In the genomic region with DNA sequence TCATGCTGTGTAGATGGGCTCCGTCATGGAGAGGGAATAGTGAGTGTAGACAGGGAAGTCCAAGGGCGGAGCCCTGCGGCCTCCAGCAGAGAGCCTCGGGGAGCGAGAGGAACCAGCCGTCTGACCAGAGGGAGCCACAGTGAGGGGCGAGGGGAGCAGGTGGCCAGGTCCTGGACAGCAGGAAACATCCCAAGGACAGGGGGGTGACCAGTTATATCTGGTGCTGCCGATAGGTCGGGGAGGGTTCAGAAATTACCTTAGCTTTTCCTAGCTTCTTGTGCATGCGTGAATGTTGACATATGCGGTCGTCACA, we compare ENCODE assay signal across 23 cellular contexts. TPM values are rescaled to one million over a fixed set of nuclear protein-coding genes. Genes with fewer than 3 reads are reported as not detected.
DNase-seq lines count a peak whose midpoint lies in the region; ATAC-seq and TF ChIP-seq lines count a peak whose summit lies in the region.
"Had no signal": no experiment of that assay in that cellular context is flagged by ENCODE, and none has a peak within 500 bp of the region (broad histone marks: within the 10 kb centered on the region; RNA-seq: fewer than 3 reads in every experiment).

No MANE protein-coding gene starts in this region.

- no peak overlapping the region for H3K4me3 ChIP-seq in HEK293 (ENCODE audit: low read depth, low read length)
- no peak overlapping the region for H3K4me3 ChIP-seq in Peyer's patch
- no peak overlapping the region for H3K4me3 ChIP-seq in breast epithelium
- H3K4me3 ChIP-seq: A549, cardiac muscle cell, lower lobe of right lung, sigmoid colon, SK-N-MC, thoracic aorta had no signal

- TF ChIP-seq CTCF in HEK293 (tag by site-specific recombination; IDR thresholded peaks at IDR 0.05) (no peak), Peyer's patch (IDR thresholded peaks at IDR 0.05) (no peak), breast epithelium (IDR thresholded peaks at IDR 0.05) (no peak)

- H3K27ac Mint-ChIP-seq in activated CD4-positive, alpha-beta T cell treated with anti-CD3 and anti-CD28 coated beads, Interleukin-2, amount 10 ng/mL, durations not matched to agents 24 days and 14 days: peak overlapping the region; percentile 89
- peak overlapping the region; percentile 69 for H3K27ac Mint-ChIP-seq in activated naive CD8-positive, alpha-beta T cell treated with anti-CD3 and anti-CD28 coated beads for 36 hours
- peak overlapping the region in 6 of 10 donors; percentile 52 to 93 (median 62) for H3K27ac Mint-ChIP-seq in naive thymus-derived CD8-positive, alpha-beta T cell

- no peaks in the 10 kb centered on the region for H3K9me3 Mint-ChIP-seq in activated CD4-positive, alpha-beta T cell treated with anti-CD3 and anti-CD28 coated beads, Interleukin-2, amount 10 ng/mL, durations not matched to agents 24 days and 14 days
- H3K9me3 Mint-ChIP-seq in activated naive CD8-positive, alpha-beta T cell treated with anti-CD3 and anti-CD28 coated beads for 36 hours: no peaks in the 10 kb centered on the region
- H3K9me3 Mint-ChIP-seq in naive thymus-derived CD8-positive, alpha-beta T cell: no peaks in the 10 kb centered on the region

- TF ChIP-seq POLR2A in Peyer's patch (IDR thresholded peaks at IDR 0.05) (no peak), breast epithelium (IDR thresholded peaks at IDR 0.05) (no peak)

- H3K4me1 ChIP-seq in HEK293 (ENCODE audit: control insufficient read depth, insufficient read depth, low read length) (no peaks in the 10 kb centered on the region), Peyer's patch (no peaks in the 10 kb centered on the region), breast epithelium (no peaks in the 10 kb centered on the region)
- H3K4me1 ChIP-seq: BE2C, lower lobe of right lung had no signal

- POLR2A ChIA-PET in HEK293 (lab: Yijun Ruan, JAX): no interaction called here
- POLR2A ChIA-PET in naive thymus-derived CD8-positive, alpha-beta T cell (lab: Charles Lee): interaction anchor here (0.9 to 1.5 kb wide), 2 partner anchors 25 to 45 kb away, joined by 3 to 5 read pairs; no protein-coding TSS in a partner anchor

- H3K4me3 Mint-ChIP-seq in activated CD4-positive, alpha-beta T cell treated with anti-CD3 and anti-CD28 coated beads, Interleukin-2, amount 10 ng/mL, durations not matched to agents 24 days and 14 days: peak overlapping the region; percentile 62
- no peak overlapping the region for H3K4me3 Mint-ChIP-seq in activated naive CD8-positive, alpha-beta T cell treated with anti-CD3 and anti-CD28 coated beads for 36 hours
- H3K4me3 Mint-ChIP-seq in naive thymus-derived CD8-positive, alpha-beta T cell: no peak overlapping the region

- no peaks in the 10 kb centered on the region for H3K27me3 Mint-ChIP-seq in activated CD4-positive, alpha-beta T cell treated with anti-CD3 and anti-CD28 coated beads, Interleukin-2, amount 10 ng/mL, durations not matched to agents 24 days and 14 days
- H3K27me3 Mint-ChIP-seq in activated naive CD8-positive, alpha-beta T cell treated with anti-CD3 and anti-CD28 coated beads for 36 hours: no peaks in the 10 kb centered on the region
- no peaks in the 10 kb centered on the region for H3K27me3 Mint-ChIP-seq in naive thymus-derived CD8-positive, alpha-beta T cell

- no peak for DNase-seq in activated CD4-positive, alpha-beta T cell treated with anti-CD3 and anti-CD28 coated beads, Interleukin-2, amount 10 ng/mL, durations not matched to agents 24 days and 14 days
- no peak for DNase-seq in activated CD4-positive, alpha-beta T cell treated with anti-CD3 and anti-CD28 coated beads, Interleukin-2, amount 50 U/mL, for 4 hours
- DNase-seq in activated naive CD8-positive, alpha-beta T cell treated with anti-CD3 and anti-CD28 coated beads for 36 hours: no peak
- DNase-seq in naive thymus-derived CD8-positive, alpha-beta T cell: no peak
- DNase-seq in Peyer's patch (no peak), breast epithelium (ENCODE audit: low spot score in 2 of 2) (no peak), NCI-H1930 (lab: John Stamatoyannopoulos, UW) (no peak)
- DNase-seq: activated CD4-positive, CD25-positive, alpha-beta regulatory T cell treated with anti-CD3 and anti-CD28 coated beads, Interleukin-2, amount 50 U/mL, for 72 hours; BE2C; EL; erythroblast; foreskin melanocyte; lower lobe of right lung; NCI-H1048; NCI-H2081; NK-92 treated with Interleukin-12 subunit alpha and Interleukin-12 subunit beta, amount 100 ng/mL, for 24 hours; sigmoid colon had no signal

- H3K27ac ChIP-seq in HEK293 (ENCODE audit: extremely low read depth, low read depth, low read length): no peak overlapping the region
- H3K27ac ChIP-seq in Peyer's patch: no peak overlapping the region
- no peak overlapping the region for H3K27ac ChIP-seq in breast epithelium
- H3K27ac ChIP-seq: A549, cardiac muscle cell, lower lobe of right lung, sigmoid colon, SK-N-MC, thoracic aorta had no signal

- H3K9me3 ChIP-seq in HEK293 (ENCODE audit: control insufficient read depth, insufficient read depth, low read depth, low read length): no peaks in the 10 kb centered on the region
- H3K9me3 ChIP-seq in Peyer's patch: no peaks in the 10 kb centered on the region
- no peaks in the 10 kb centered on the region for H3K9me3 ChIP-seq in breast epithelium
- H3K9me3 ChIP-seq: A549, BE2C, lower lobe of right lung, sigmoid colon, thoracic aorta had no signal

- intact Hi-C loops in activated CD4-positive, alpha-beta T cell treated with anti-CD3 and anti-CD28 coated beads, Interleukin-2, amount 10 ng/mL, durations not matched to agents 24 days and 14 days (cut with micrococcal nuclease): loop anchor here (2.0 kb wide), 1 partner anchor 46 kb away; the partner anchor contains the start of gene TRAPPC10
- intact Hi-C loops in breast epithelium (cut with DNase I; ENCODE audit: low total_unique reads): no loop called here

- H3K27me3 ChIP-seq in Peyer's patch: no peaks in the 10 kb centered on the region
- H3K27me3 ChIP-seq in breast epithelium: no peaks in the 10 kb centered on the region
- H3K27me3 ChIP-seq: BE2C, cardiac muscle cell, sigmoid colon had no signal

- peaks cover 42% of the 10 kb centered on the region for H3K36me3 Mint-ChIP-seq in activated CD4-positive, alpha-beta T cell treated with anti-CD3 and anti-CD28 coated beads, Interleukin-2, amount 10 ng/mL, durations not matched to agents 24 days and 14 days (ENCODE audit: low read depth)
- H3K36me3 Mint-ChIP-seq in activated naive CD8-positive, alpha-beta T cell treated with anti-CD3 and anti-CD28 coated beads for 36 hours: peaks cover 33% of the 10 kb centered on the region
- H3K36me3 Mint-ChIP-seq in naive thymus-derived CD8-positive, alpha-beta T cell: peaks cover 0 to 86% (median 15%) of the 10 kb centered on the region in 3 donors

- peaks cover 32% of the 10 kb centered on the region for H3K4me1 Mint-ChIP-seq in activated CD4-positive, alpha-beta T cell treated with anti-CD3 and anti-CD28 coated beads, Interleukin-2, amount 10 ng/mL, durations not matched to agents 24 days and 14 days
- peaks cover 25% of the 10 kb centered on the region for H3K4me1 Mint-ChIP-seq in activated naive CD8-positive, alpha-beta T cell treated with anti-CD3 and anti-CD28 coated beads for 36 hours
- H3K4me1 Mint-ChIP-seq in naive thymus-derived CD8-positive, alpha-beta T cell: peaks cover 6 to 17% (median 13%) of the 10 kb centered on the region in 4 donors

- H3K36me3 ChIP-seq in HEK293 (ENCODE audit: control insufficient read depth in 2 of 2, insufficient read depth in 1 of 2, low read length in 2 of 2) (peaks cover 23 to 69% of the 10 kb centered on the region in 2 experiments), Peyer's patch (peaks cover 0 to 80% (median 0%) of the 10 kb centered on the region in 3 donors), breast epithelium (no peaks in the 10 kb centered on the region)

- CTCF ChIA-PET in HEK293 (lab: Yijun Ruan, JAX): interaction anchor here (0.6 to 1.0 kb wide), 2 partner anchors 36 to 121 kb away, joined by 4 read pairs; no protein-coding TSS in a partner anchor

- no peak for ATAC-seq in naive thymus-derived CD8-positive, alpha-beta T cell
- ATAC-seq: A549, HCT116, lower lobe of right lung had no signal

TF ChIP-seq in HEK293, 187 proteins besides CTCF, POLR2A, EP300 and RAD21:
- TF ChIP-seq, protein P1, sequence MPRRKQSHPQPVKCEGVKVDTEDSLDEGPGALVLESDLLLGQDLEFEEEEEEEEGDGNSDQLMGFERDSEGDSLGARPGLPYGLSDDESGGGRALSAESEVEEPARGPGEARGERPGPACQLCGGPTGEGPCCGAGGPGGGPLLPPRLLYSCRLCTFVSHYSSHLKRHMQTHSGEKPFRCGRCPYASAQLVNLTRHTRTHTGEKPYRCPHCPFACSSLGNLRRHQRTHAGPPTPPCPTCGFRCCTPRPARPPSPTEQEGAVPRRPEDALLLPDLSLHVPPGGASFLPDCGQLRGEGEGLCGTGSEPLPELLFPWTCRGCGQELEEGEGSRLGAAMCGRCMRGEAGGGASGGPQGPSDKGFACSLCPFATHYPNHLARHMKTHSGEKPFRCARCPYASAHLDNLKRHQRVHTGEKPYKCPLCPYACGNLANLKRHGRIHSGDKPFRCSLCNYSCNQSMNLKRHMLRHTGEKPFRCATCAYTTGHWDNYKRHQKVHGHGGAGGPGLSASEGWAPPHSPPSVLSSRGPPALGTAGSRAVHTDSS (tag by site-specific recombination; IDR thresholded peaks at IDR 0.05): no peak
- peak; percentile 88 for TF ChIP-seq ZIC2 (tag by site-specific recombination; IDR thresholded peaks at IDR 0.05)

RNA-seq across cellular contexts. Expression of gene TRAPPC10, which starts 46.5 kb away (rescaled TPM):
- total RNA-seq in activated CD4-positive, alpha-beta T cell treated with anti-CD3 and anti-CD28 coated beads, Interleukin-2, amount 10 ng/mL, durations not matched to agents 24 days and 14 days: 69.6 and 75.0 TPM in 2 replicates
- total RNA-seq in activated naive CD8-positive, alpha-beta T cell treated with anti-CD3 and anti-CD28 coated beads for 36 hours: 10 to 100 TPM; 42.4 to 44.4 TPM
- total RNA-seq in naive thymus-derived CD8-positive, alpha-beta T cell: 100 to 1,000 TPM in 1 of 2 experiments, 10 to 100 TPM in 1; 97.3 to 107 TPM
- polyA plus RNA-seq in naive thymus-derived CD8-positive, alpha-beta T cell: 10 to 100 TPM; 17.7 to 33.1 (median 22.8) TPM
- 100 to 1,000 TPM in 1 of 4 donors, 10 to 100 TPM in 3; 62.2 to 153 (median 93.0) TPM for total RNA-seq in Peyer's patch
- 10 to 100 TPM; 27.4 to 35.0 (median 31.1) TPM for total RNA-seq in breast epithelium

RNA-seq across cellular contexts. Expression of gene PWP2, which starts 48.6 kb away (rescaled TPM):
- total RNA-seq in activated CD4-positive, alpha-beta T cell treated with anti-CD3 and anti-CD28 coated beads, Interleukin-2, amount 10 ng/mL, durations not matched to agents 24 days and 14 days: 10.0 and 16.5 TPM in 2 replicates
- 10 to 100 TPM; 12.7 to 14.5 TPM for total RNA-seq in activated naive CD8-positive, alpha-beta T cell treated with anti-CD3 and anti-CD28 coated beads for 36 hours
- total RNA-seq in naive thymus-derived CD8-positive, alpha-beta T cell: 10 to 100 TPM in 1 of 2 experiments, 1 to 10 TPM in 1; 9.0 to 12.4 TPM
- polyA plus RNA-seq in naive thymus-derived CD8-positive, alpha-beta T cell: 10 to 100 TPM in 1 of 3 donors, 1 to 10 TPM in 2; 6.2 to 12.6 (median 6.3) TPM
- total RNA-seq in Peyer's patch (10 to 100 TPM in 2 of 4 donors, 1 to 10 TPM in 2; 5.6 to 63.5 (median 10.6) TPM), breast epithelium (1 to 10 TPM; 5.8 to 9.5 (median 6.9) TPM)
